In genomic region chr1:220290163-220290761, GRCh38 we compare ENCODE assay signal across 19 cellular contexts.
"Had no signal": no experiment of that assay in that cellular context is flagged by ENCODE, and none has a peak within 500 bp of the region (broad histone marks: within the 10 kb centered on the region; RNA-seq: fewer than 3 reads in every experiment).

No MANE protein-coding gene starts in this region.

- H3K27ac ChIP-seq: cardiac muscle cell, esophagus squamous epithelium, left ventricle myocardium inferior, tibial artery had no signal

- H3K9me3 Mint-ChIP-seq: activated B cell treated with CpG ODN at 0.5 μM for 24 hours; activated CD4-positive, alpha-beta T cell treated with anti-CD3 and anti-CD28 coated beads, Interleukin-2, amount 10 ng/mL, durations not matched to agents 24 days and 14 days; activated CD8-positive, alpha-beta T cell treated with anti-CD3 and anti-CD28 coated beads for 36 hours; activated naive CD8-positive, alpha-beta T cell treated with anti-CD3 and anti-CD28 coated beads for 36 hours; activated T-helper 17 cell treated with anti-CD3 and anti-CD28 coated beads, Interleukin-2, amount 50 U/mL, for 72 hours; nephron progenitor cell had no signal

- DNase-seq: activated B cell treated with CpG ODN at 0.5 μM for 24 hours; activated CD4-positive, alpha-beta T cell treated with anti-CD3 and anti-CD28 coated beads, Interleukin-2, amount 10 ng/mL, durations not matched to agents 24 days and 14 days; activated CD8-positive, alpha-beta T cell treated with anti-CD3 and anti-CD28 coated beads for 36 hours; activated naive CD4-positive, alpha-beta T cell; activated naive CD8-positive, alpha-beta T cell treated with anti-CD3 and anti-CD28 coated beads for 36 hours; activated T-cell treated with anti-CD3 and anti-CD28 coated beads, Interleukin-2, amount 50 U/mL, for 1 hour; amniotic stem cell; dermis blood vessel endothelial cell; effector memory CD4-positive, alpha-beta T cell; esophagus squamous epithelium; left ventricle myocardium inferior; mammary epithelial cell; nephron progenitor cell; stimulated activated CD4-positive, alpha-beta T cell treated with anti-CD3 and anti-CD28 coated beads, Interleukin-2, amount 100 ng/mL, for 24 hours; stimulated activated naive CD8-positive, alpha-beta T cell treated with anti-CD3 and anti-CD28 coated beads, Interleukin-15, Interleukin-2, amounts not matched to agents 100 U/mL and 50 U/mL, for 24 hours; substantia nigra; tibial artery had no signal

- H3K4me3 Mint-ChIP-seq: activated B cell treated with CpG ODN at 0.5 μM for 24 hours; activated CD4-positive, alpha-beta T cell treated with anti-CD3 and anti-CD28 coated beads, Interleukin-2, amount 10 ng/mL, durations not matched to agents 24 days and 14 days; activated CD8-positive, alpha-beta T cell treated with anti-CD3 and anti-CD28 coated beads for 36 hours; activated naive CD8-positive, alpha-beta T cell treated with anti-CD3 and anti-CD28 coated beads for 36 hours; activated T-helper 17 cell treated with anti-CD3 and anti-CD28 coated beads, Interleukin-2, amount 50 U/mL, for 72 hours; nephron progenitor cell had no signal

- H3K4me1 ChIP-seq: esophagus squamous epithelium, left ventricle myocardium inferior, tibial artery had no signal

- H3K4me1 Mint-ChIP-seq: activated B cell treated with CpG ODN at 0.5 μM for 24 hours; activated CD4-positive, alpha-beta T cell treated with anti-CD3 and anti-CD28 coated beads, Interleukin-2, amount 10 ng/mL, durations not matched to agents 24 days and 14 days; activated naive CD8-positive, alpha-beta T cell treated with anti-CD3 and anti-CD28 coated beads for 36 hours; activated T-helper 17 cell treated with anti-CD3 and anti-CD28 coated beads, Interleukin-2, amount 50 U/mL, for 72 hours; nephron progenitor cell had no signal

- H3K27me3 Mint-ChIP-seq: activated naive CD8-positive, alpha-beta T cell treated with anti-CD3 and anti-CD28 coated beads for 36 hours had no signal

- H3K9me3 ChIP-seq: esophagus squamous epithelium, left ventricle myocardium inferior, tibial artery had no signal

- ATAC-seq: activated CD8-positive, alpha-beta T cell treated with anti-CD3 and anti-CD28 coated beads for 36 hours; activated T-helper 17 cell treated with anti-CD3 and anti-CD28 coated beads, Interleukin-2, amount 50 U/mL, for 72 hours; stimulated activated naive CD8-positive, alpha-beta T cell treated with anti-CD3 and anti-CD28 coated beads, Interleukin-15, Interleukin-2, amounts not matched to agents 100 U/mL and 50 U/mL, for 24 hours had no signal

- H3K4me3 ChIP-seq: cardiac muscle cell, esophagus squamous epithelium, left ventricle myocardium inferior, tibial artery had no signal

- H3K36me3 Mint-ChIP-seq: activated naive CD8-positive, alpha-beta T cell treated with anti-CD3 and anti-CD28 coated beads for 36 hours had no signal

- H3K36me3 ChIP-seq: cardiac muscle cell, esophagus squamous epithelium, left ventricle myocardium inferior, tibial artery had no signal

- H3K27ac Mint-ChIP-seq: activated B cell treated with CpG ODN at 0.5 μM for 24 hours; activated CD4-positive, alpha-beta T cell treated with anti-CD3 and anti-CD28 coated beads, Interleukin-2, amount 10 ng/mL, durations not matched to agents 24 days and 14 days; activated CD8-positive, alpha-beta T cell treated with anti-CD3 and anti-CD28 coated beads for 36 hours; activated naive CD8-positive, alpha-beta T cell treated with anti-CD3 and anti-CD28 coated beads for 36 hours; activated T-helper 17 cell treated with anti-CD3 and anti-CD28 coated beads, Interleukin-2, amount 50 U/mL, for 72 hours; nephron progenitor cell had no signal
